ENCODE assay signal across 8 cellular contexts in the genomic region with DNA sequence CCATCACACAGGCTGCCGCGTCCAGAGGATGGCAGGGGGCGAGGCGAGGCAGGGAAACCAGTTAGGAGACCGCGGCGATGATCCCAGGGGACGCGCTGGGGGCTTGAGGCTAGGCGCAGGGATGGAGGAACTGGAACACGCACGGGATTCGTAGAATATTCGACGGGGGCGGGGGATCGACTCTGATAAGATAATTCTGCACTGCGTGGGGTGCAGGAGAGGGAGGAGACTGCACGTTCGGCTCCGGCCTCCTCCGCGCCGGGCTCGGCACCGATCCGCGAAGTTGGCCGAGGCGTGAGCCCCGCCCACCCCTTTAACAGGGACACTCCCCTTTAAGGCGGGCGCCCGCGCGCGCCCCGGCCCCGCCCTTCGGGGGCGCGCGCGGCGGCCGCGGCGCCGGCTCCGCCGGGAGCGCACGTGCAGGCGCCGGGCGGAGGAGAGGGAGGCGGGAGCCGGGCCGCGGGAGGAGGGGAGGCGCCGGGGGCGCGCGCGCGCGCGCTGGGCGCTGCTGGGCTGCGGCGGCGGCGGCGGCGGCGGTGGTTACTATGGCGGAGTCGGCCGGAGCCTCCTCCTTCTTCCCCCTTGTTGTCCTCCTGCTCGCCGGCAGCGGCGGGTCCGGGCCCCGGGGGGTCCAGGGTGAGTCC. TPM values are rescaled to one million over a fixed set of nuclear protein-coding genes. Genes with fewer than 3 reads are reported as not detected.
DNase-seq lines count a peak whose midpoint lies in the region; ATAC-seq and TF ChIP-seq lines count a peak whose summit lies in the region.

A gene (plus strand): TSS at position 501 of the 644 bp plus-strand sequence. CDS start 45 bp downstream, at position 546.

- no peaks in the 10 kb centered on the region for H3K36me3 ChIP-seq in KMS-11 (ENCODE audit: insufficient read depth)
- no peaks in the 10 kb centered on the region for H3K36me3 ChIP-seq in muscle layer of colon (ENCODE audit: insufficient read depth, low read length)

- H4K20me1 ChIP-seq in KMS-11 (ENCODE audit: insufficient read depth), result no peaks in the 10 kb centered on the region

- H3K79me2 ChIP-seq in KMS-11 (ENCODE audit: insufficient read depth, low read depth), result peaks cover 8% of the 10 kb centered on the region; the same call in 1 of the 2 replicates

- H3K36me3 Mint-ChIP-seq in activated T-cell treated with anti-CD3 and anti-CD28 coated beads, Interleukin-2, amount 50 U/mL, for 4 hours (ENCODE audit: insufficient read depth), result no peaks in the 10 kb centered on the region

- peak within 1 kb of the TSS; percentile 92 for H3K4me2 ChIP-seq in KMS-11

- H3K4me1 ChIP-seq in KMS-11 (ENCODE audit: low read depth, poor library complexity, severe bottlenecking) (peaks cover 37% of the 10 kb centered on the region), muscle layer of colon (ENCODE audit: insufficient read depth, low read length) (peaks cover 29% of the 10 kb centered on the region)

- H3K27ac ChIP-seq in KMS-11 (no peak within 1 kb of the TSS), muscle layer of colon (ENCODE audit: low read depth, low read length) (peak within 1 kb of the TSS; percentile 86)

- ATAC-seq in GM21528 (IDR thresholded peaks at IDR 0.05; ENCODE audit: low FRiP score, unreplicated experiment) (peak; percentile 89), esophagus mucosa (peak; percentile 92)
- ATAC-seq in activated T-cell treated with anti-CD3 and anti-CD28 coated beads, Interleukin-2, amount 50 U/mL, for 4 hours, result peak; percentile 96 to 97

- H3K9ac ChIP-seq in KMS-11 (peak within 1 kb of the TSS; percentile 84), muscle layer of colon (ENCODE audit: low read length) (peak within 1 kb of the TSS; percentile 88)

- H3K4me3 Mint-ChIP-seq in activated T-cell treated with anti-CD3 and anti-CD28 coated beads, Interleukin-2, amount 50 U/mL, for 4 hours, result peak within 1 kb of the TSS; percentile 94

- no peak for TF ChIP-seq CTCF in KMS-11 (conservative IDR thresholded peaks at IDR 0.05; ENCODE audit: low read depth, low read length)

- peak; percentile 78 for DNase-seq in CMK (ENCODE audit: low read depth)
- DNase-seq in activated T-cell treated with anti-CD3 and anti-CD28 coated beads, Interleukin-2, amount 50 U/mL, for 4 hours, result peak; percentile 90
- DNase-seq in stimulated activated CD8-positive, alpha-beta memory T cell treated with anti-CD3 and anti-CD28 coated beads, Interleukin-4, amount 100 ng/mL, for 48 hours, result peak; percentile 91

- H3K9me3 Mint-ChIP-seq in activated T-cell treated with anti-CD3 and anti-CD28 coated beads, Interleukin-2, amount 50 U/mL, for 4 hours, result no peaks in the 10 kb centered on the region

- H3K9me3 ChIP-seq in muscle layer of colon (ENCODE audit: low read length), result no peaks in the 10 kb centered on the region

- H2AFZ ChIP-seq in KMS-11 (ENCODE audit: low read depth), result peak within 1 kb of the TSS; percentile 91

- H3K4me3 ChIP-seq in KMS-11 (IDR thresholded peaks at IDR 0.05; ENCODE audit: insufficient read depth, low read depth, low read length) (peak within 1 kb of the TSS; percentile 59), muscle layer of colon (ENCODE audit: low read depth in 1 of 2, low read length in 2 of 2) (peak within 1 kb of the TSS; percentile 80 to 87)

- peaks cover 9% of the 10 kb centered on the region for H3K27me3 Mint-ChIP-seq in activated T-cell treated with anti-CD3 and anti-CD28 coated beads, Interleukin-2, amount 50 U/mL, for 4 hours (ENCODE audit: low read depth)

- H3K4me1 Mint-ChIP-seq in activated T-cell treated with anti-CD3 and anti-CD28 coated beads, Interleukin-2, amount 50 U/mL, for 4 hours (ENCODE audit: low read depth), result peaks cover 39% of the 10 kb centered on the region

- H3K27me3 ChIP-seq in KMS-11 (ENCODE audit: insufficient read depth, low read depth), result no peaks in the 10 kb centered on the region; the same call in 1 of the 2 replicates
- no peaks in the 10 kb centered on the region for H3K27me3 ChIP-seq in muscle layer of colon (ENCODE audit: control insufficient read depth in 1 of 2, insufficient read depth in 2 of 2, low read length in 2 of 2)

TF ChIP-seq in PFSK-1, 5 proteins besides CTCF, POLR2A, EP300 and RAD21:
- no peak for TF ChIP-seq SIN3A (IDR thresholded peaks at IDR 0.05; ENCODE audit: borderline replicate concordance, insufficient read depth, low read length)
- no peak; the same call in 1 of the 2 replicates for TF ChIP-seq POLR2AphosphoS5 (IDR thresholded peaks at IDR 0.05; ENCODE audit: low read depth, low read length)
- peak; percentile 27 for TF ChIP-seq FOXP2 (optimal IDR thresholded peaks at IDR 0.05; ENCODE audit: borderline replicate concordance, extremely low read depth, extremely low read length, insufficient read depth)

RNA-seq across cellular contexts. Expression of the gene that starts here (rescaled TPM):
- 13.6 TPM for polyA plus RNA-seq in PFSK-1 (2012; ENCODE audit: insufficient read length, low read depth)
- total RNA-seq in activated T-cell treated with anti-CD3 and anti-CD28 coated beads, Interleukin-2, amount 50 U/mL, for 4 hours, result 10 to 100 TPM in 2 of 3 donors, 1 to 10 TPM in 1; 9.8 to 13.3 (median 11.6) TPM
- total RNA-seq in esophagus mucosa, result 19.2 TPM
